19 cellular contexts compared by ENCODE assay signal in genomic region chr1:63128562-63128961, GRCh38.
"Had no signal": no experiment of that assay in that cellular context is flagged by ENCODE, and none has a peak within 500 bp of the region (broad histone marks: within the 10 kb centered on the region; RNA-seq: fewer than 3 reads in every experiment).

No MANE protein-coding gene starts in this region.

- H3K27me3 ChIP-seq: SJSA1 had no signal

- H3K27ac ChIP-seq: HL-60, SJSA1, SK-N-MC had no signal

- H3K4me3 ChIP-seq: SJSA1, SK-N-MC had no signal

- H3K9me3 ChIP-seq: SJSA1 had no signal

- H3K36me3 ChIP-seq: SJSA1 had no signal

- DNase-seq: KBM-7, NCI-H1092 treated with DMSO at 0.1 percent for 48 hours, NCI-H1436, NCI-H187, NCI-H2029, NCI-H2081 treated with DMSO at 0.1 percent for 48 hours, NCI-H2171, NCI-H226, NCI-H446, NCI-H510A, NCI-H524 treated with DMSO at 0.1 percent for 48 hours, NCI-H69, NCI-H774, Right ventricle myocardium superior, RPMI8226, SIG-M5 had no signal
